In the genomic region with DNA sequence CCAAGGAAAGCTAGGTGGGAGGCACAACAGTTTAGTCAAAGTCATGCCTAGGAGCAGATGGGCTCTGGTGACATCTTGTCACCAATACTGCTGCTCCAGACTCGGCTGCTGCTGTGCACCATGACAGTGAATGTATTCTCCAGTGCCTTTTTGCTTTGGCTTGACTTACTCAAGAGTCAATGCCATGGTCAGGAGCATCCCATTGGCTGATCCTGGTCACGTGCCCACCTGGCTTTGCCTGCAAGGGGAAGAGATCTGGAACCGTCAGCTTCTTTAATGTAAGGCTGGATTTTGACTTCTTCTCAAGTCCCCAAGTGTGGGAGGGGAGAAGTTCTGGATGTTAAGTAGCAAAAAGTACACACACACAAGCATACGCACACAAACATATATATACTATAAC, we compare ENCODE assay signal across 24 cellular contexts. TPM values are rescaled to one million over a fixed set of nuclear protein-coding genes. Genes with fewer than 3 reads are reported as not detected.
DNase-seq lines count a peak whose midpoint lies in the region; ATAC-seq and TF ChIP-seq lines count a peak whose summit lies in the region.
"Had no signal": no experiment of that assay in that cellular context is flagged by ENCODE, and none has a peak within 500 bp of the region (broad histone marks: within the 10 kb centered on the region; RNA-seq: fewer than 3 reads in every experiment).

No MANE protein-coding gene starts in this region.

- H3K4me1 ChIP-seq in ovary (ENCODE audit: insufficient read depth), result peaks cover 3% of the 10 kb centered on the region

- ATAC-seq in WTC11, result no peak
- no peak for ATAC-seq in GM19452 (IDR thresholded peaks at IDR 0.05; ENCODE audit: unreplicated experiment)
- no peak for ATAC-seq in HG02763 (IDR thresholded peaks at IDR 0.05; ENCODE audit: unreplicated experiment)
- ATAC-seq in HG02610 (IDR thresholded peaks at IDR 0.05; ENCODE audit: unreplicated experiment), result no peak

- TF ChIP-seq EP300 in ovary (IDR thresholded peaks at IDR 0.05), result no peak

- CTCF ChIA-PET in AG04450 (lab: Charles Lee) (interaction anchor here (0.5 kb wide), 1 partner anchor 635 kb away, joined by 3 read pairs; no protein-coding TSS in a partner anchor), WTC11 (lab: Charles Lee) (no interaction called here)

- H3K27me3 ChIP-seq in AG04450 (ENCODE audit: control insufficient read depth, insufficient read depth, low read length) (no peaks in the 10 kb centered on the region), dorsolateral prefrontal cortex (no peaks in the 10 kb centered on the region), ovary (no peaks in the 10 kb centered on the region)

- no peak overlapping the region for H3K4me3 Mint-ChIP-seq in WTC11

- intact Hi-C loops in dorsolateral prefrontal cortex (cut with DNase I) (loop anchor here in 1 of 2 donors (5.0 to 10.0 kb wide), 2 partner anchors 49 to 386 kb away; a partner anchor contains a TSS), posterior vena cava (cut with DNase I) (loop anchor here in 1 of 2 donors (10.0 kb wide), 1 partner anchor 386 kb away; a partner anchor contains a TSS), ovary (cut with DNase I) (loop anchor here in 2 of 4 donors (5.0 to 10.0 kb wide), 2 partner anchors 386 to 649 kb away; a partner anchor contains a TSS)

- H3K27me3 Mint-ChIP-seq in WTC11 (ENCODE audit: low read depth), result no peaks in the 10 kb centered on the region

- H3K4me1 Mint-ChIP-seq in WTC11, result no peaks in the 10 kb centered on the region

- 83 to 91% (median 84%) methylated on average over 4 of the region's 4 CpGs for WGBS in ovary, 3 donors

- H3K4me3 ChIP-seq in AG04450 (ENCODE audit: low read depth, low read length) (no peak overlapping the region), dorsolateral prefrontal cortex (no peak overlapping the region), ovary (no peak overlapping the region)
- H3K4me3 ChIP-seq: GM23248, PC-9, SK-N-MC had no signal

- H3K36me3 Mint-ChIP-seq in WTC11, result peaks cover 3% of the 10 kb centered on the region; the same call in 1 of the 2 replicates

- H3K27ac Mint-ChIP-seq in WTC11, result no peak overlapping the region

- no peaks in the 10 kb centered on the region for H3K36me3 ChIP-seq in ovary

- TF ChIP-seq CTCF in AG04450 (IDR thresholded peaks at IDR 0.05; ENCODE audit: low read depth, low read length) (no peak), WTC11 (IDR thresholded peaks at IDR 0.05) (no peak), dorsolateral prefrontal cortex (IDR thresholded peaks at IDR 0.05 in 54 of 56, conservative IDR thresholded peaks at IDR 0.05 in 2 of 56; ENCODE audit: low read depth in 1 of 56, partially characterized antibody in 56 of 56) (no peak), ovary (IDR thresholded peaks at IDR 0.05) (no peak)

- POLR2A ChIA-PET in AG04450 (lab: Yijun Ruan, JAX) (no interaction called here), WTC11 (lab: Charles Lee) (no interaction called here)

- H3K9me3 Mint-ChIP-seq in WTC11, result 0 out of 2 replicates have a peak, but pooled peaks cover 6% of the 10 kb centered on the region

- H3K9me3 ChIP-seq in AG04450 (ENCODE audit: control insufficient read depth, insufficient read depth, low read length) (no peaks in the 10 kb centered on the region), ovary (no peaks in the 10 kb centered on the region)

- no peak for DNase-seq in AG04450 (ENCODE audit: low read depth, low spot score)
- DNase-seq in WTC11 (ENCODE audit: low spot score), result no peak
- DNase-seq in dorsolateral prefrontal cortex, result no peak
- DNase-seq in posterior vena cava (ENCODE audit: low spot score), result peak; percentile 63
- no peak for DNase-seq in ovary
- DNase-seq: 8988T, AML-193, GDM1, GM23248, HCEC 1CT, NCI-H1105, NCI-H146, NCI-H2029, NCI-H2227 treated with DMSO at 0.1 percent for 48 hours, NCI-H510A, PC-9, RPMI8226, SHP77 had no signal

- TF ChIP-seq POLR2A in ovary (IDR thresholded peaks at IDR 0.05), result no peak

- H3K27ac ChIP-seq in AG04450 (ENCODE audit: low read depth, low read length) (peak overlapping the region; percentile 21), dorsolateral prefrontal cortex (peak overlapping the region in 55 of 59 donors; percentile 10 to 98 (median 90)), ovary (no peak overlapping the region)
- H3K27ac ChIP-seq: C4-2B, GM23248, KMS-11, PC-9 had no signal

TF ChIP-seq in WTC11, 78 proteins besides CTCF, POLR2A, EP300 and RAD21:
- TF ChIP-seq NFYB (CRISPR knock-in tag; conservative IDR thresholded peaks at IDR 0.05; ENCODE audit: low read depth) (peak; percentile 50; the same call in 1 of the 2 replicates), ZNF263 (CRISPR knock-in tag; IDR thresholded peaks at IDR 0.05; ENCODE audit: low read depth) (no peak), HMGA2 (CRISPR knock-in tag; IDR thresholded peaks at IDR 0.05) (no peak)
- TF ChIP-seq, protein P1, sequence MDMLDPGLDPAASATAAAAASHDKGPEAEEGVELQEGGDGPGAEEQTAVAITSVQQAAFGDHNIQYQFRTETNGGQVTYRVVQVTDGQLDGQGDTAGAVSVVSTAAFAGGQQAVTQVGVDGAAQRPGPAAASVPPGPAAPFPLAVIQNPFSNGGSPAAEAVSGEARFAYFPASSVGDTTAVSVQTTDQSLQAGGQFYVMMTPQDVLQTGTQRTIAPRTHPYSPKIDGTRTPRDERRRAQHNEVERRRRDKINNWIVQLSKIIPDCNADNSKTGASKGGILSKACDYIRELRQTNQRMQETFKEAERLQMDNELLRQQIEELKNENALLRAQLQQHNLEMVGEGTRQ (CRISPR knock-in tag; IDR thresholded peaks at IDR 0.05), result peak; percentile 80
- TF ChIP-seq, protein P2, sequence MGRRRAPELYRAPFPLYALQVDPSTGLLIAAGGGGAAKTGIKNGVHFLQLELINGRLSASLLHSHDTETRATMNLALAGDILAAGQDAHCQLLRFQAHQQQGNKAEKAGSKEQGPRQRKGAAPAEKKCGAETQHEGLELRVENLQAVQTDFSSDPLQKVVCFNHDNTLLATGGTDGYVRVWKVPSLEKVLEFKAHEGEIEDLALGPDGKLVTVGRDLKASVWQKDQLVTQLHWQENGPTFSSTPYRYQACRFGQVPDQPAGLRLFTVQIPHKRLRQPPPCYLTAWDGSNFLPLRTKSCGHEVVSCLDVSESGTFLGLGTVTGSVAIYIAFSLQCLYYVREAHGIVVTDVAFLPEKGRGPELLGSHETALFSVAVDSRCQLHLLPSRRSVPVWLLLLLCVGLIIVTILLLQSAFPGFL (CRISPR knock-in tag; IDR thresholded peaks at IDR 0.05; ENCODE audit: borderline replicate concordance), result no peak
- TF ChIP-seq, protein P3, sequence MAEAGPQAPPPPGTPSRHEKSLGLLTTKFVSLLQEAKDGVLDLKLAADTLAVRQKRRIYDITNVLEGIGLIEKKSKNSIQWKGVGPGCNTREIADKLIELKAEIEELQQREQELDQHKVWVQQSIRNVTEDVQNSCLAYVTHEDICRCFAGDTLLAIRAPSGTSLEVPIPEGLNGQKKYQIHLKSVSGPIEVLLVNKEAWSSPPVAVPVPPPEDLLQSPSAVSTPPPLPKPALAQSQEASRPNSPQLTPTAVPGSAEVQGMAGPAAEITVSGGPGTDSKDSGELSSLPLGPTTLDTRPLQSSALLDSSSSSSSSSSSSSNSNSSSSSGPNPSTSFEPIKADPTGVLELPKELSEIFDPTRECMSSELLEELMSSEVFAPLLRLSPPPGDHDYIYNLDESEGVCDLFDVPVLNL (CRISPR knock-in tag; IDR thresholded peaks at IDR 0.05; ENCODE audit: borderline replicate concordance, low read depth), result no peak
- TF ChIP-seq, protein P4, sequence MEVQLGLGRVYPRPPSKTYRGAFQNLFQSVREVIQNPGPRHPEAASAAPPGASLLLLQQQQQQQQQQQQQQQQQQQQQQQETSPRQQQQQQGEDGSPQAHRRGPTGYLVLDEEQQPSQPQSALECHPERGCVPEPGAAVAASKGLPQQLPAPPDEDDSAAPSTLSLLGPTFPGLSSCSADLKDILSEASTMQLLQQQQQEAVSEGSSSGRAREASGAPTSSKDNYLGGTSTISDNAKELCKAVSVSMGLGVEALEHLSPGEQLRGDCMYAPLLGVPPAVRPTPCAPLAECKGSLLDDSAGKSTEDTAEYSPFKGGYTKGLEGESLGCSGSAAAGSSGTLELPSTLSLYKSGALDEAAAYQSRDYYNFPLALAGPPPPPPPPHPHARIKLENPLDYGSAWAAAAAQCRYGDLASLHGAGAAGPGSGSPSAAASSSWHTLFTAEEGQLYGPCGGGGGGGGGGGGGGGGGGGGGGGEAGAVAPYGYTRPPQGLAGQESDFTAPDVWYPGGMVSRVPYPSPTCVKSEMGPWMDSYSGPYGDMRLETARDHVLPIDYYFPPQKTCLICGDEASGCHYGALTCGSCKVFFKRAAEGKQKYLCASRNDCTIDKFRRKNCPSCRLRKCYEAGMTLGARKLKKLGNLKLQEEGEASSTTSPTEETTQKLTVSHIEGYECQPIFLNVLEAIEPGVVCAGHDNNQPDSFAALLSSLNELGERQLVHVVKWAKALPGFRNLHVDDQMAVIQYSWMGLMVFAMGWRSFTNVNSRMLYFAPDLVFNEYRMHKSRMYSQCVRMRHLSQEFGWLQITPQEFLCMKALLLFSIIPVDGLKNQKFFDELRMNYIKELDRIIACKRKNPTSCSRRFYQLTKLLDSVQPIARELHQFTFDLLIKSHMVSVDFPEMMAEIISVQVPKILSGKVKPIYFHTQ (CRISPR knock-in tag; IDR thresholded peaks at IDR 0.05), result no peak

RNA-seq across cellular contexts. Expression of a gene that starts 19.9 kb away (rescaled TPM):
- polyA plus RNA-seq in AG04450 (2011; rRNA removed), result 0.58 and 0.77 TPM in 2 replicates
- polyA minus RNA-seq in AG04450 (2011; rRNA and poly(A)+ RNA removed), result 1.1 TPM in 2 replicates
- not detected in 3 replicates for total RNA-seq in WTC11 (2021)
- total RNA-seq in dorsolateral prefrontal cortex, result 1 to 10 TPM in 7 of 120 experiments, under 1 TPM in 52, not detected in 61; 0.13 to 2.2 (median 0.39) TPM
- total RNA-seq in posterior vena cava, result under 1 TPM; 0.19 to 0.88 TPM
- under 1 TPM in 6 of 7 donors, not detected in 1; 0.10 to 0.91 (median 0.17) TPM for total RNA-seq in ovary
- under 1 TPM; 0.10 to 0.30 TPM for polyA plus RNA-seq in ovary
- total RNA-seq: GM23248, PC-9 had no signal
- polyA plus RNA-seq: GM23248 had no signal

Comparison
In these comparisons a context has a peak if more than half of its experiments do, and no peak if none do; other contexts are left out.
1. H3K27ac ChIP-seq: peak in AG04450 (single experiment) and dorsolateral prefrontal cortex (55 of 59); none in ovary (0 of 2).